In the genomic region with DNA sequence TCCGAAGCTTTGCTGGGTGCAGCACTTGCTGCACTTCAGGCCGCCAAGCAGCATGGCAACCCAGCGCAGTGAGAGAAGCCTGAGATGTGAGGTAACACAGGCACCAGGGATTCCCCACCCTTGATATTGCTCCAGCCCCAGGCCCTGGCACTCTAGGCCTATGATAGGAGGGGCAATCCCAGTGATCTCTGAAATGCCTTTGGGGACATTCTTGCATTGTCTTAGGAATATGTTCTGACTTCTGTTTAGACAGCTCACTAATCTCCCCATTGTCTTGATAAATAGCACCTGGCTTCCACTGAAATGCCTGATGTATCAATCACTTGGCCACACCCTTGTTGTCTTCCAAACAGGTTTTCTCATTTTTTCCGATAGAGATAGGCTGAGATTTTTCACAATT, we compare ENCODE assay signal across 24 cellular contexts.
DNase-seq lines count a peak whose midpoint lies in the region; ATAC-seq, FAIRE-seq and TF ChIP-seq lines count a peak whose summit lies in the region.
"Had no signal": no experiment of that assay in that cellular context is flagged by ENCODE, and none has a peak within 500 bp of the region (broad histone marks: within the 10 kb centered on the region; RNA-seq: fewer than 3 reads in every experiment).

No MANE protein-coding gene starts in this region.

- H3F3A ChIP-seq in GM23338 (replicated peaks; ENCODE audit: low read depth) = no peaks in the 10 kb centered on the region

- ATAC-seq in GM23338 (peak; percentile 76), foreskin keratinocyte (peak; percentile 57), HG02798 (IDR thresholded peaks at IDR 0.05; ENCODE audit: poor library complexity, unreplicated experiment) (no peak)

- H4K20me1 ChIP-seq in GM23338 (replicated peaks; ENCODE audit: insufficient read depth) (no peaks in the 10 kb centered on the region), keratinocyte (ENCODE audit: control insufficient read depth, extremely low read depth, insufficient read depth, low read length) (no peaks in the 10 kb centered on the region)

- peaks cover 22% of the 10 kb centered on the region for H3K36me3 Mint-ChIP-seq in GM23338 (ENCODE audit: low read depth)

- H3K9me1 ChIP-seq in keratinocyte (ENCODE audit: control insufficient read depth, extremely low read depth, insufficient read depth, low read length) = no peaks in the 10 kb centered on the region

- H3K79me2 ChIP-seq in GM23338 (replicated peaks; ENCODE audit: insufficient read depth) (no peaks in the 10 kb centered on the region), keratinocyte (ENCODE audit: control insufficient read depth, insufficient read depth, low read length) (no peaks in the 10 kb centered on the region)

- H3K27me3 ChIP-seq in GM23338 (ENCODE audit: insufficient read depth) (no peaks in the 10 kb centered on the region), NT2/D1 (ENCODE audit: insufficient read depth, insufficient read length) (no peaks in the 10 kb centered on the region), foreskin keratinocyte (no peaks in the 10 kb centered on the region), keratinocyte (ENCODE audit: control insufficient read depth, extremely low read depth, insufficient read depth, low read length) (no peaks in the 10 kb centered on the region), vagina (no peaks in the 10 kb centered on the region)

- no peak for FAIRE-seq in keratinocyte (lab: Jason Lieb, UNC)
- FAIRE-seq: GM18507, H54 had no signal

- intact Hi-C loops in vagina (cut with DNase I) = no loop called here

- peaks cover 10% of the 10 kb centered on the region for H3K27me3 Mint-ChIP-seq in GM23338 (ENCODE audit: insufficient read depth, low read depth, poor library complexity)

- H3K9me2 ChIP-seq in GM23338 (ENCODE audit: insufficient read depth) = peaks cover 16% of the 10 kb centered on the region

- peaks cover 45% of the 10 kb centered on the region for H3K9me3 Mint-ChIP-seq in GM23338

- no peak overlapping the region for H3K9ac ChIP-seq in NT2/D1 (ENCODE audit: insufficient read length, low read depth)
- no peak overlapping the region for H3K9ac ChIP-seq in keratinocyte (ENCODE audit: control insufficient read depth, extremely low read depth, insufficient read depth, low read length)

- H3K4me3 ChIP-seq in GM23338 (no peak overlapping the region), NT2/D1 (ENCODE audit: insufficient read length, low read depth) (no peak overlapping the region), keratinocyte (ENCODE audit: control insufficient read depth in 2 of 3, extremely low read depth in 1 of 3, insufficient read depth in 2 of 3, low read depth in 1 of 3, low read length in 3 of 3) (no peak overlapping the region), vagina (no peak overlapping the region)
- H3K4me3 ChIP-seq: PC-9, SK-N-MC had no signal

- dilution Hi-C loops in keratinocyte (cut with MboI; ENCODE audit: extremely low pct_ligation_motif_present, low sequenced_read_pairs) = no loop called here

- TF ChIP-seq CTCF in GM23338 (conservative IDR thresholded peaks at IDR 0.05; ENCODE audit: low read depth in 2 of 2) (no peak), foreskin keratinocyte (conservative IDR thresholded peaks at IDR 0.05) (no peak), keratinocyte (optimal IDR thresholded peaks at IDR 0.05 in 1 of 3, IDR thresholded peaks at IDR 0.05 in 1 of 3, conservative IDR thresholded peaks at IDR 0.05 in 1 of 3; ENCODE audit: extremely low read depth in 1 of 3, insufficient read depth in 2 of 3, low read length in 3 of 3) (no peak), vagina (IDR thresholded peaks at IDR 0.05) (no peak)

- H3K4me1 ChIP-seq in GM23338 (ENCODE audit: insufficient read depth) (peaks cover 16% of the 10 kb centered on the region), NT2/D1 (ENCODE audit: insufficient read depth, insufficient read length) (peaks cover 6% of the 10 kb centered on the region), foreskin keratinocyte (no peaks in the 10 kb centered on the region), keratinocyte (ENCODE audit: control insufficient read depth, extremely low read depth, insufficient read depth, low read length) (no peaks in the 10 kb centered on the region), vagina (no peaks in the 10 kb centered on the region)

- H3K4me1 Mint-ChIP-seq in GM23338 = peaks cover 18% of the 10 kb centered on the region
- H3K4me1 Mint-ChIP-seq: CD8-positive, alpha-beta memory T cell had no signal

- H2AFZ ChIP-seq in GM23338 (no peak overlapping the region), keratinocyte (ENCODE audit: control insufficient read depth, low read length) (no peak overlapping the region)
- H2AFZ ChIP-seq: PC-9 had no signal

- H3K4me3 Mint-ChIP-seq in GM23338 = no peak overlapping the region
- H3K4me3 Mint-ChIP-seq: CD8-positive, alpha-beta memory T cell had no signal

- DNase-seq in GM23338 (ENCODE audit: low spot score) (peak; percentile 64), NT2/D1 (ENCODE audit: low read depth, low spot score) (peak; percentile 80), foreskin keratinocyte (peak; percentile 1 to 36), keratinocyte (ENCODE audit: low read depth, low spot score) (peak; percentile 1), SW480 (ENCODE audit: low spot score) (no peak), HEK293T (ENCODE audit: extremely low spot score) (no peak), vagina (ENCODE audit: extremely low spot score in 2 of 2) (no peak)
- DNase-seq: CD8-positive, alpha-beta memory T cell; GDM1; IMR-90; NCI-H1694; NCI-H2081 treated with DMSO at 0.1 percent for 48 hours; NCI-H2171 treated with DMSO at 0.1 percent for 48 hours; NCI-H446; NCI-H526; PC-9; RPMI8226; SHP77; SW 1271 had no signal

- H3K27ac ChIP-seq in GM23338 (ENCODE audit: low read depth) = no peak overlapping the region
- no peak overlapping the region for H3K27ac ChIP-seq in foreskin keratinocyte
- no peak overlapping the region for H3K27ac ChIP-seq in keratinocyte (ENCODE audit: control insufficient read depth, insufficient read depth, low read length)
- no peak overlapping the region for H3K27ac ChIP-seq in vagina
- H3K27ac ChIP-seq: C4-2B, PC-9, SK-N-MC had no signal

- CTCF ChIA-PET in HEK293T (lab: Yijun Ruan, JAX) = no interaction called here

- no peak for TF ChIP-seq POLR2A in vagina (IDR thresholded peaks at IDR 0.05)

- no peak overlapping the region; the same call in 1 of the 2 replicates for H3K27ac Mint-ChIP-seq in GM23338
- H3K27ac Mint-ChIP-seq: CD8-positive, alpha-beta memory T cell had no signal

- H3K4me2 ChIP-seq in GM23338 (no peak overlapping the region), keratinocyte (ENCODE audit: control insufficient read depth, extremely low read depth, insufficient read depth, low read depth, low read length) (no peak overlapping the region)
- H3K4me2 ChIP-seq: PC-9 had no signal

- H3K36me3 ChIP-seq in GM23338 (ENCODE audit: insufficient read depth) (no peaks in the 10 kb centered on the region), NT2/D1 (ENCODE audit: insufficient read depth, insufficient read length, low read length) (no peaks in the 10 kb centered on the region), keratinocyte (ENCODE audit: control insufficient read depth in 2 of 2, extremely low read depth in 1 of 2, insufficient read depth in 2 of 2, low read length in 2 of 2) (no peaks in the 10 kb centered on the region), vagina (no peaks in the 10 kb centered on the region)

- POLR2A ChIA-PET in HEK293T (lab: Yijun Ruan, JAX) = no interaction called here

- H3K9me3 ChIP-seq in NT2/D1 (ENCODE audit: insufficient read depth, low read length) (peaks cover 49% of the 10 kb centered on the region; the same call in 1 of the 2 replicates), keratinocyte (ENCODE audit: control insufficient read depth, low read depth, low read length) (no peaks in the 10 kb centered on the region), vagina (no peaks in the 10 kb centered on the region)

TF ChIP-seq in GM23338, 12 proteins besides CTCF, POLR2A, EP300 and RAD21:
- TF ChIP-seq POLR2AphosphoS5 (IDR thresholded peaks at IDR 0.05; ENCODE audit: low read depth) (no peak), NANOG (IDR thresholded peaks at IDR 0.05; ENCODE audit: borderline replicate concordance) (peak; percentile 43; the same call in 1 of the 2 replicates)
TF ChIP-seq in GM23338: peak in this region for 1.

TF ChIP-seq in HEK293T, 16 proteins besides CTCF, POLR2A, EP300 and RAD21:
- TF ChIP-seq NFRKB (IDR thresholded peaks at IDR 0.05) = no peak
- TF ChIP-seq TARDBP (IDR thresholded peaks at IDR 0.05) = no peak
- TF ChIP-seq ZNF384 (IDR thresholded peaks at IDR 0.05) = no peak
- TF ChIP-seq HDGF (IDR thresholded peaks at IDR 0.05; ENCODE audit: borderline replicate concordance) = no peak
- TF ChIP-seq FOXA1 (IDR thresholded peaks at IDR 0.05) = no peak
- TF ChIP-seq SUZ12 (IDR thresholded peaks at IDR 0.05) = no peak
- TF ChIP-seq BHLHE40 (IDR thresholded peaks at IDR 0.05; ENCODE audit: borderline replicate concordance) = no peak
- no peak for TF ChIP-seq L3MBTL2 (conservative IDR thresholded peaks at IDR 0.05)
- no peak for TF ChIP-seq ELF4 (IDR thresholded peaks at IDR 0.05)
- no peak for TF ChIP-seq FOXM1 (IDR thresholded peaks at IDR 0.05; ENCODE audit: borderline replicate concordance)
- TF ChIP-seq SP1 (IDR thresholded peaks at IDR 0.05) = no peak
- TF ChIP-seq ARNT (IDR thresholded peaks at IDR 0.05) = no peak
- no peak for TF ChIP-seq CTBP1 (IDR thresholded peaks at IDR 0.05; ENCODE audit: borderline replicate concordance)
- TF ChIP-seq, protein P1, sequence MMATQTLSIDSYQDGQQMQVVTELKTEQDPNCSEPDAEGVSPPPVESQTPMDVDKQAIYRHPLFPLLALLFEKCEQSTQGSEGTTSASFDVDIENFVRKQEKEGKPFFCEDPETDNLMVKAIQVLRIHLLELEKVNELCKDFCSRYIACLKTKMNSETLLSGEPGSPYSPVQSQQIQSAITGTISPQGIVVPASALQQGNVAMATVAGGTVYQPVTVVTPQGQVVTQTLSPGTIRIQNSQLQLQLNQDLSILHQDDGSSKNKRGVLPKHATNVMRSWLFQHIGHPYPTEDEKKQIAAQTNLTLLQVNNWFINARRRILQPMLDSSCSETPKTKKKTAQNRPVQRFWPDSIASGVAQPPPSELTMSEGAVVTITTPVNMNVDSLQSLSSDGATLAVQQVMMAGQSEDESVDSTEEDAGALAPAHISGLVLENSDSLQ (IDR thresholded peaks at IDR 0.05) = no peak
- no peak for TF ChIP-seq LEF1 (IDR thresholded peaks at IDR 0.05; ENCODE audit: borderline replicate concordance)
- no peak for TF ChIP-seq FOXK2 (IDR thresholded peaks at IDR 0.05)

Comparison
In these comparisons a context has a peak if more than half of its experiments do, and no peak if none do; other contexts are left out.
1. DNase-seq: peak in GM23338 (single experiment), NT2/D1 (single experiment), foreskin keratinocyte (2 of 2) and keratinocyte (single experiment); none in SW480 (single experiment), HEK293T (single experiment) and vagina (0 of 2).